In genomic region chr10:33899578-33900531, GRCh38 we compare ENCODE assay signal across 16 cellular contexts.
DNase-seq lines count a peak whose midpoint lies in the region; ATAC-seq and TF ChIP-seq lines count a peak whose summit lies in the region.
"Had no signal": no experiment of that assay in that cellular context is flagged by ENCODE, and none has a peak within 500 bp of the region (broad histone marks: within the 10 kb centered on the region; RNA-seq: fewer than 3 reads in every experiment).

No MANE protein-coding gene starts in this region.

- H4K8ac ChIP-seq in mesenchymal stem cell (ENCODE audit: low read length), result no peak overlapping the region

- DNase-seq in RWPE2 (ENCODE audit: low spot score), result no peak
- no peak for DNase-seq in esophagus muscularis mucosa (ENCODE audit: extremely low spot score)
- DNase-seq in mesenchymal stem cell, result no peak
- DNase-seq in hippocampal formation (lab: John Stamatoyannopoulos, UW), result no peak
- DNase-seq: activated CD4-positive, CD25-positive, alpha-beta regulatory T cell; activated effector memory CD4-positive, alpha-beta T cell treated with Interleukin-2 at 50 U/mL for 16 hours; amygdala; cortex of kidney; NCI-H1930; NCI-H774; spleen; stimulated activated naive CD4-positive, alpha-beta T cell treated with Interleukin-2 at 50 U/mL for 16 hours had no signal

- TF ChIP-seq CTCF in 22Rv1 (IDR thresholded peaks at IDR 0.05) (no peak), RWPE2 (IDR thresholded peaks at IDR 0.05; ENCODE audit: poor library complexity, severe bottlenecking) (no peak), esophagus muscularis mucosa (IDR thresholded peaks at IDR 0.05) (no peak)

- no peak overlapping the region for H3K4ac ChIP-seq in mesenchymal stem cell (ENCODE audit: low read depth in 1 of 2, low read length in 2 of 2)

- no peak overlapping the region for H2BK120ac ChIP-seq in mesenchymal stem cell (ENCODE audit: low read depth, low read length)

- no peak for TF ChIP-seq POLR2A in esophagus muscularis mucosa (IDR thresholded peaks at IDR 0.05; ENCODE audit: low read depth)

- peak overlapping the region; percentile 84 for H3K9ac ChIP-seq in mesenchymal stem cell (ENCODE audit: low read length)

- no peak for TF ChIP-seq EP300 in esophagus muscularis mucosa (IDR thresholded peaks at IDR 0.05)

- ATAC-seq in RWPE2 (ENCODE audit: low read depth), result peak; percentile 58
- ATAC-seq in HG03520 (IDR thresholded peaks at IDR 0.05; ENCODE audit: unreplicated experiment), result no peak
- no peak for ATAC-seq in HG02970 (IDR thresholded peaks at IDR 0.05; ENCODE audit: low FRiP score, unreplicated experiment)
- ATAC-seq in HG03432 (IDR thresholded peaks at IDR 0.05; ENCODE audit: unreplicated experiment), result no peak

- H2BK15ac ChIP-seq in mesenchymal stem cell (ENCODE audit: low read depth, poor library complexity, severe bottlenecking), result no peak overlapping the region

- H3K4me1 ChIP-seq in RWPE2 (ENCODE audit: insufficient read depth, poor library complexity, severe bottlenecking), result peaks cover 46% of the 10 kb centered on the region
- H3K4me1 ChIP-seq in esophagus muscularis mucosa, result peaks cover 6 to 29% (median 28%) of the 10 kb centered on the region in 4 donors
- peaks cover 2% of the 10 kb centered on the region for H3K4me1 ChIP-seq in mesenchymal stem cell (ENCODE audit: control insufficient read depth, insufficient read depth, low read depth, low read length)
- H3K4me1 ChIP-seq: spleen had no signal

- H3K27ac ChIP-seq in 22Rv1 (peak overlapping the region; percentile 52), RWPE2 (ENCODE audit: poor library complexity, severe bottlenecking) (peak overlapping the region; percentile 73), esophagus muscularis mucosa (replicated peaks in 1 of 4) (peak overlapping the region; percentile 35 to 56 (median 52)), mesenchymal stem cell (ENCODE audit: low read length, poor library complexity, severe bottlenecking) (no peak overlapping the region)
- H3K27ac ChIP-seq: spleen had no signal

- no peak overlapping the region for H4K91ac ChIP-seq in mesenchymal stem cell (ENCODE audit: low read length)

- WGBS in esophagus muscularis mucosa, result 74% methylated on average over 5 of the region's 5 CpGs
- WGBS in mesenchymal stem cell, result 77% methylated on average over 5 of the region's 5 CpGs

- H3K9me3 ChIP-seq in RWPE2 (ENCODE audit: severe bottlenecking) (no peaks in the 10 kb centered on the region), esophagus muscularis mucosa (no peaks in the 10 kb centered on the region), mesenchymal stem cell (ENCODE audit: control insufficient read depth, low read length) (no peaks in the 10 kb centered on the region)

- no peaks in the 10 kb centered on the region for H3K36me3 ChIP-seq in RWPE2 (ENCODE audit: low read depth)
- H3K36me3 ChIP-seq in esophagus muscularis mucosa, result no peaks in the 10 kb centered on the region
- no peaks in the 10 kb centered on the region for H3K36me3 ChIP-seq in mesenchymal stem cell (ENCODE audit: control insufficient read depth in 1 of 2, insufficient read depth in 2 of 2, low read depth in 1 of 2, low read length in 2 of 2)
- H3K36me3 ChIP-seq: spleen had no signal

- H3K27me3 ChIP-seq in RWPE2 (ENCODE audit: insufficient read depth, poor library complexity, severe bottlenecking) (no peaks in the 10 kb centered on the region), esophagus muscularis mucosa (no peaks in the 10 kb centered on the region), mesenchymal stem cell (ENCODE audit: control insufficient read depth in 1 of 2, insufficient read depth in 1 of 2, low read length in 2 of 2) (no peaks in the 10 kb centered on the region)
- H3K27me3 ChIP-seq: spleen had no signal

- H2BK5ac ChIP-seq in mesenchymal stem cell (ENCODE audit: low read depth, low read length, poor library complexity, severe bottlenecking), result no peak overlapping the region

- no peak overlapping the region for H3K14ac ChIP-seq in mesenchymal stem cell (ENCODE audit: low read length in 2 of 2)

- H3K18ac ChIP-seq in mesenchymal stem cell (ENCODE audit: low read depth in 1 of 2, low read length in 2 of 2), result no peak overlapping the region

- intact Hi-C loops in esophagus muscularis mucosa (cut with DNase I), result no loop called here

- H3K4me2 ChIP-seq in mesenchymal stem cell (ENCODE audit: low read length, poor library complexity, severe bottlenecking), result no peak overlapping the region

- no peak overlapping the region for H2AK5ac ChIP-seq in mesenchymal stem cell (ENCODE audit: low read length, severe bottlenecking)

- no peak overlapping the region for H3K23ac ChIP-seq in mesenchymal stem cell (ENCODE audit: low read length in 2 of 2)

- H2AFZ ChIP-seq in mesenchymal stem cell (ENCODE audit: low read depth, low read length), result no peak overlapping the region

- H3K4me3 ChIP-seq in RWPE2 (ENCODE audit: severe bottlenecking) (no peak overlapping the region), esophagus muscularis mucosa (no peak overlapping the region), mesenchymal stem cell (ENCODE audit: insufficient read depth in 1 of 2, low read depth in 1 of 2, low read length in 2 of 2) (no peak overlapping the region)
- H3K4me3 ChIP-seq: spleen had no signal

- no peaks in the 10 kb centered on the region for H3K79me1 ChIP-seq in mesenchymal stem cell (replicated peaks; ENCODE audit: low read length, poor library complexity, severe bottlenecking)

- no peak overlapping the region for H2BK12ac ChIP-seq in mesenchymal stem cell (ENCODE audit: low read length in 2 of 2)
